In the genomic region with DNA sequence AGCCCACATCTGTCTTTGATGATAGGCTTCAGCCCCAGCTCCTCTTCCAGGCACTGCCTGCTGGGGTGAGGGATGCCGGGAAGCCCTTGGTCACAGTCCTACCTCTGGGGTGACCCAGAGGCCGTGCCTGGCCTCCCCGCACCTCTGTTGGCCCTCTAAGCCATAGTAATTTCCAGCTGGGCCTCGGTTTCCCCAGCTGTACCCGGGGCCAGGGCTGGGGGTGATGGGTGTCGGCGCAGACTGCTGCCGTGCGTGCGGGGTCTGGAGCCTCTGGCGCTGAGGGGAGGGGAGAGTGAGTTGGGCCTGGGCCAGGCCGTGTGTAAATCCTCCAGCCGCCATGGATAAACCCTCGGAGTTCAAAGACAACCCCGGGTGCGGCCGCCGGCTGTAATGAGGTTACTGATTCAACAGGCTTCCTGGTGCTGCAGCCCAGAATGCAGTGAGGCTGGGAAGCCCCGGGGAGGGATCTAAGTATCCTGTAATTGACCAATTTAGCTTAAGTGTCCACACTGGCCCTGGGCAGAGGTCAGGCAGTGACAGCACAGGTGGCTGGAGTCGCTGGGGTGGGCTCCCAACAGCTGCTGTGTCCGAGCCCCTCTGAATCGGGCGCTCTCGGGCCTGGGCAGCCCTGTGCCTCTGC, we compare ENCODE assay signal across 11 cellular contexts. TPM values are rescaled to one million over a fixed set of nuclear protein-coding genes. Genes with fewer than 3 reads are reported as not detected.
DNase-seq lines count a peak whose midpoint lies in the region; ATAC-seq and TF ChIP-seq lines count a peak whose summit lies in the region.
"Had no signal": no experiment of that assay in that cellular context is flagged by ENCODE, and none has a peak within 500 bp of the region (broad histone marks: within the 10 kb centered on the region; RNA-seq: fewer than 3 reads in every experiment).

No MANE protein-coding gene starts in this region.

- H4K8ac ChIP-seq in trophoblast cell (ENCODE audit: low read depth, low read length), result no peak overlapping the region

- WGBS in GM23248 (ENCODE audit: low coverage in 1 of 2, low lambda C conversion rate in 2 of 2, missing lambda C conversion rate in 2 of 2), 2 experiments, result 49 to 52% methylated on average over 23 to 24 of the region's 24 CpGs
- no CpG with 5 or more reads among the region's 24 CpGs for WGBS in trophoblast cell (ENCODE audit: extremely low coverage, insufficient coverage, insufficient read length)

- no peak overlapping the region for H2AFZ ChIP-seq in GM23248
- no peak overlapping the region for H2AFZ ChIP-seq in trophoblast cell (ENCODE audit: insufficient read depth, low read length, poor library complexity)

- H3K4me2 ChIP-seq in GM23248 (ENCODE audit: unreplicated experiment) (no peak overlapping the region), trophoblast cell (ENCODE audit: low read length) (no peak overlapping the region)

- no peak overlapping the region for H3K14ac ChIP-seq in trophoblast cell (ENCODE audit: low read length)

- peaks cover 14% of the 10 kb centered on the region for H3K4me1 ChIP-seq in GM23248 (ENCODE audit: insufficient read depth)
- H3K4me1 ChIP-seq in left ventricle myocardium inferior, result peaks cover 100% of the 10 kb centered on the region
- H3K4me1 ChIP-seq in trophoblast cell (ENCODE audit: control insufficient read depth in 1 of 2, insufficient read depth in 2 of 2, low read length in 2 of 2), result peaks cover 18 to 22% of the 10 kb centered on the region in 2 experiments

- H2AK5ac ChIP-seq in trophoblast cell (ENCODE audit: low read length), result no peak overlapping the region

- in situ Hi-C loops in GM23248 (cut with MboI), result no loop called here

- no peak overlapping the region for H4K91ac ChIP-seq in trophoblast cell (ENCODE audit: low read depth, low read length)

- H3K18ac ChIP-seq in trophoblast cell (ENCODE audit: low read length), result no peak overlapping the region

- H3K23ac ChIP-seq in trophoblast cell (ENCODE audit: low read length), result no peak overlapping the region

- H3K9me2 ChIP-seq in GM23248 (ENCODE audit: insufficient read depth), result no peaks in the 10 kb centered on the region

- H3K4ac ChIP-seq in trophoblast cell (ENCODE audit: low read depth, low read length), result peak overlapping the region; percentile 5

- H3K79me2 ChIP-seq in GM23248 (ENCODE audit: insufficient read depth) (peaks cover 100% of the 10 kb centered on the region), trophoblast cell (ENCODE audit: control insufficient read depth, insufficient read depth, low read length, poor library complexity) (peaks cover 47% of the 10 kb centered on the region)

- H2BK12ac ChIP-seq in trophoblast cell (ENCODE audit: low read length), result no peak overlapping the region

- no peak overlapping the region for H2BK5ac ChIP-seq in trophoblast cell (ENCODE audit: low read depth, low read length, poor library complexity)

- no peak overlapping the region for H2BK120ac ChIP-seq in trophoblast cell (ENCODE audit: insufficient read depth, low read length, poor library complexity)

- no peaks in the 10 kb centered on the region for H3F3A ChIP-seq in GM23248 (ENCODE audit: insufficient read depth)

- no peak for ATAC-seq in GM21390 (IDR thresholded peaks at IDR 0.05; ENCODE audit: unreplicated experiment)

- H3K9me3 ChIP-seq in GM23248 (ENCODE audit: low read depth), result no peaks in the 10 kb centered on the region
- H3K9me3 ChIP-seq in left ventricle myocardium inferior (replicated peaks), result no peaks in the 10 kb centered on the region
- no peaks in the 10 kb centered on the region for H3K9me3 ChIP-seq in trophoblast cell (ENCODE audit: insufficient read depth, low read depth, low read length)

- H4K20me1 ChIP-seq in GM23248 (ENCODE audit: insufficient read depth), result no peaks in the 10 kb centered on the region; the same call in 1 of the 2 replicates

- no peaks in the 10 kb centered on the region for H3K27me3 ChIP-seq in GM23248 (replicated peaks; ENCODE audit: insufficient read depth)
- no peaks in the 10 kb centered on the region for H3K27me3 ChIP-seq in left ventricle myocardium inferior (ENCODE audit: low read depth)
- no peaks in the 10 kb centered on the region for H3K27me3 ChIP-seq in trophoblast cell (ENCODE audit: insufficient read depth, low read length)

- H3K27ac ChIP-seq in GM23248, result no peak overlapping the region
- H3K27ac ChIP-seq in left ventricle myocardium inferior (replicated peaks), result peak overlapping the region; percentile 93
- H3K27ac ChIP-seq in trophoblast cell (ENCODE audit: low read depth, low read length), result no peak overlapping the region
- H3K27ac ChIP-seq: SK-N-MC had no signal

- H4K12ac ChIP-seq in trophoblast cell (ENCODE audit: low read depth, low read length), result no peak overlapping the region

- intact Hi-C loops in left ventricle myocardium inferior (cut with micrococcal nuclease), result no loop called here

- peaks cover 2% of the 10 kb centered on the region for H3K79me1 ChIP-seq in trophoblast cell (ENCODE audit: low read length)

- DNase-seq in GM23248 (peak; percentile 46), SW480 (ENCODE audit: low spot score) (peak; percentile 50), left ventricle myocardium inferior (no peak), trophoblast cell (no peak), NCI-H446 (lab: John Stamatoyannopoulos, UW) (no peak), HCEC 1CT (no peak), HPDE6-E6E7 (ENCODE audit: extremely low spot score) (no peak)
- DNase-seq: activated T-cell treated with anti-CD3 and anti-CD28 coated beads, Interleukin-2, amount 50 U/mL, for 24 hours; NCI-H187 had no signal

- H3K4me3 ChIP-seq in GM23248 (no peak overlapping the region), left ventricle myocardium inferior (peak overlapping the region; percentile 31), trophoblast cell (ENCODE audit: low read depth, low read length) (no peak overlapping the region)
- H3K4me3 ChIP-seq: SK-N-MC had no signal

- H3K9ac ChIP-seq in GM23248 (no peak overlapping the region), trophoblast cell (ENCODE audit: low read length) (no peak overlapping the region)

- H3K36me3 ChIP-seq in GM23248 (ENCODE audit: low read depth) (no peaks in the 10 kb centered on the region), left ventricle myocardium inferior (no peaks in the 10 kb centered on the region), trophoblast cell (ENCODE audit: control insufficient read depth in 1 of 2, insufficient read depth in 2 of 2, low read length in 2 of 2) (no peaks in the 10 kb centered on the region)

- no peak for TF ChIP-seq CTCF in left ventricle myocardium inferior (IDR thresholded peaks at IDR 0.05; ENCODE audit: borderline replicate concordance)

RNA-seq across cellular contexts. Expression of gene RXRA, which starts 7.1 kb away (rescaled TPM):
- 26.1 and 34.8 TPM in 2 replicates for total RNA-seq in GM23248 (2014; rRNA removed; shearing (Covaris generic))
- 3.5 and 3.9 TPM in 2 replicates for polyA plus RNA-seq in GM23248 (2016; fragmentation: Nextera tagmentation; extraction: Ambion mirVana)
- 57.1 TPM for total RNA-seq in left ventricle myocardium inferior
- 31.7 and 33.2 TPM in 2 replicates for polyA plus RNA-seq in trophoblast cell (2013)

Comparison
In these comparisons a context has a peak if more than half of its experiments do, and no peak if none do; other contexts are left out.
1. DNase-seq: peak in GM23248 (single experiment) and SW480 (single experiment); none in left ventricle myocardium inferior (single experiment), trophoblast cell (0 of 2), NCI-H446 (0 of 2), HCEC 1CT (single experiment) and HPDE6-E6E7 (single experiment).